1 cellular context compared by ENCODE assay signal in the genomic region with DNA sequence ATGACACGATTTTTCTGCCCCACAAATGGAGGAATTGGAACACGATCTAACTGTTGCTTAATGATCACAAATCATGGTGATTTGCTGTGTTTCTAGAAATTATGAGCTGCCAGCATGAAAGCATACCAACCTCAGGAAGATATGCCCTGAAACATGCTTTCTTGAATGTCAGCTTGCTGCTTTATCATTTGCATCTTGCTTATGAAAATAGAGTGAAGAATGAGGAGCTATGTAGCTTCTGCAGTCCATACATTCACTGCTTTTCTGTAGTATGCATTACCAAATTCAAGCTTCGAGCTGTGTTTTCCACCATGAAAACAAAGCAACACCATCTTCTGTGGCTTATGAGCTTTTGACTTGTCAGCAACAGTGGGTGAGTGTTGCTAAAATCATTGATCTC.
TF ChIP-seq lines count a peak whose summit lies in the region.

No MANE protein-coding gene starts in this region.

TF ChIP-seq in WTC11, 78 proteins besides CTCF, POLR2A, EP300 and RAD21 (continued from another document):
- TF ChIP-seq E2F5 (CRISPR knock-in tag; IDR thresholded peaks at IDR 0.05) (no peak), HMGA2 (CRISPR knock-in tag; IDR thresholded peaks at IDR 0.05) (no peak), ZNF416 (CRISPR knock-in tag; IDR thresholded peaks at IDR 0.05) (no peak), ATF6 (CRISPR knock-in tag; IDR thresholded peaks at IDR 0.05) (no peak), ZNF219 (CRISPR knock-in tag; IDR thresholded peaks at IDR 0.05; ENCODE audit: borderline replicate concordance) (no peak), MXD4 (CRISPR knock-in tag; IDR thresholded peaks at IDR 0.05; ENCODE audit: borderline replicate concordance) (no peak), NFYB (CRISPR knock-in tag; conservative IDR thresholded peaks at IDR 0.05; ENCODE audit: low read depth) (no peak), PRRX2 (CRISPR knock-in tag; IDR thresholded peaks at IDR 0.05) (no peak), RELA (CRISPR knock-in tag; IDR thresholded peaks at IDR 0.05; ENCODE audit: borderline replicate concordance) (no peak)
- TF ChIP-seq, protein P1, sequence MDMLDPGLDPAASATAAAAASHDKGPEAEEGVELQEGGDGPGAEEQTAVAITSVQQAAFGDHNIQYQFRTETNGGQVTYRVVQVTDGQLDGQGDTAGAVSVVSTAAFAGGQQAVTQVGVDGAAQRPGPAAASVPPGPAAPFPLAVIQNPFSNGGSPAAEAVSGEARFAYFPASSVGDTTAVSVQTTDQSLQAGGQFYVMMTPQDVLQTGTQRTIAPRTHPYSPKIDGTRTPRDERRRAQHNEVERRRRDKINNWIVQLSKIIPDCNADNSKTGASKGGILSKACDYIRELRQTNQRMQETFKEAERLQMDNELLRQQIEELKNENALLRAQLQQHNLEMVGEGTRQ (CRISPR knock-in tag; IDR thresholded peaks at IDR 0.05): no peak
- TF ChIP-seq, protein P2, sequence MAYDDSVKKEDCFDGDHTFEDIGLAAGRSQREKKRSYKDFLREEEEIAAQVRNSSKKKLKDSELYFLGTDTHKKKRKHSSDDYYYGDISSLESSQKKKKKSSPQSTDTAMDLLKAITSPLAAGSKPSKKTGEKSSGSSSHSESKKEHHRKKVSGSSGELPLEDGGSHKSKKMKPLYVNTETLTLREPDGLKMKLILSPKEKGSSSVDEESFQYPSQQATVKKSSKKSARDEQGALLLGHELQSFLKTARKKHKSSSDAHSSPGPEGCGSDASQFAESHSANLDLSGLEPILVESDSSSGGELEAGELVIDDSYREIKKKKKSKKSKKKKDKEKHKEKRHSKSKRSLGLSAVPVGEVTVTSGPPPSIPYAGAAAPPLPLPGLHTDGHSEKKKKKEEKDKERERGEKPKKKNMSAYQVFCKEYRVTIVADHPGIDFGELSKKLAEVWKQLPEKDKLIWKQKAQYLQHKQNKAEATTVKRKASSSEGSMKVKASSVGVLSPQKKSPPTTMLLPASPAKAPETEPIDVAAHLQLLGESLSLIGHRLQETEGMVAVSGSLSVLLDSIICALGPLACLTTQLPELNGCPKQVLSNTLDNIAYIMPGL (CRISPR knock-in tag; IDR thresholded peaks at IDR 0.05): no peak
